Comparison of ENCODE assay signal across 1 cellular context in genomic region chr17:8630802-8631553, GRCh38.
TF ChIP-seq lines count a peak whose summit lies in the region.

No MANE protein-coding gene starts in this region.

TF ChIP-seq in HEK293, 187 proteins besides CTCF, POLR2A, EP300 and RAD21 (continued from another document and continues in another):
- no peak for TF ChIP-seq ZNF19 (tag by site-specific recombination; IDR thresholded peaks at IDR 0.05; ENCODE audit: low read depth)
- TF ChIP-seq ZNF837 (tag by site-specific recombination; IDR thresholded peaks at IDR 0.05), result no peak
- TF ChIP-seq ZNF529 (tag by site-specific recombination; IDR thresholded peaks at IDR 0.05; ENCODE audit: insufficient replicate concordance), result no peak
- TF ChIP-seq, protein P1, sequence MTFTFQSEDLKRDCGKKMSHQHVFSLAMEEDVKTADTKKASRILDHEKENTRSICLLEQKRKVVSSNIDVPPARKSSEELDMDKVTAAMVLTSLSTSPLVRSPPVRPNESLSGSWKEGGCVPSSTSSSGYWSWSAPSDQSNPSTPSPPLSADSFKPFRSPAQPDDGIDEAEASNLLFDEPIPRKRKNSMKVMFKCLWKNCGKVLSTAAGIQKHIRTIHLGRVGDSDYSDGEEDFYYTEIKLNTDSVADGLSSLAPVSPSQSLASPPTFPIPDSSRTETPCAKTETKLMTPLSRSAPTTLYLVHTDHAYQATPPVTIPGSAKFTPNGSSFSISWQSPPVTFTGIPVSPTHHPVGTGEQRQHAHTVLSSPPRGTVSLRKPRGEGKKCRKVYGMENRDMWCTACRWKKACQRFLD (tag by site-specific recombination; IDR thresholded peaks at IDR 0.05), result no peak
- no peak for TF ChIP-seq IKZF3 (tag by site-specific recombination; IDR thresholded peaks at IDR 0.05)
- TF ChIP-seq ZXDB (tag by site-specific recombination; IDR thresholded peaks at IDR 0.05), result peak; percentile 85
- TF ChIP-seq ZNF549 (tag by site-specific recombination; IDR thresholded peaks at IDR 0.05), result no peak; the same call in 1 of the 2 replicates
- no peak for TF ChIP-seq ZNF416 (tag by site-specific recombination; IDR thresholded peaks at IDR 0.05)
- no peak for TF ChIP-seq PRDM1 (tag by site-specific recombination; IDR thresholded peaks at IDR 0.05)
- no peak for TF ChIP-seq ZNF366 (tag by site-specific recombination; conservative IDR thresholded peaks at IDR 0.05)
- no peak for TF ChIP-seq ZNF292 (tag by site-specific recombination; IDR thresholded peaks at IDR 0.05; ENCODE audit: borderline replicate concordance, low read depth)
- TF ChIP-seq ZNF18 (tag by site-specific recombination; IDR thresholded peaks at IDR 0.05), result no peak
- no peak for TF ChIP-seq ZNF354C (tag by site-specific recombination; IDR thresholded peaks at IDR 0.05; ENCODE audit: borderline replicate concordance, low read depth)
- TF ChIP-seq ZNF202 (tag by site-specific recombination; IDR thresholded peaks at IDR 0.05; ENCODE audit: borderline replicate concordance), result no peak
- TF ChIP-seq, protein P2, sequence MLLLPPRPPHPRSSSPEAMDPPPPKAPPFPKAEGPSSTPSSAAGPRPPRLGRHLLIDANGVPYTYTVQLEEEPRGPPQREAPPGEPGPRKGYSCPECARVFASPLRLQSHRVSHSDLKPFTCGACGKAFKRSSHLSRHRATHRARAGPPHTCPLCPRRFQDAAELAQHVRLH (tag by site-specific recombination; IDR thresholded peaks at IDR 0.05), result peak; percentile 94
- TF ChIP-seq ZNF175 (tag by site-specific recombination; IDR thresholded peaks at IDR 0.05), result no peak
- TF ChIP-seq ZNF843 (tag by site-specific recombination; IDR thresholded peaks at IDR 0.05), result peak; percentile 29; the same call in 1 of the 2 replicates
- peak; percentile 91 for TF ChIP-seq ZNF629 (tag by site-specific recombination; IDR thresholded peaks at IDR 0.05)
- no peak for TF ChIP-seq ZNF544 (tag by site-specific recombination; IDR thresholded peaks at IDR 0.05)
- TF ChIP-seq ZNF560 (tag by site-specific recombination; IDR thresholded peaks at IDR 0.05; ENCODE audit: borderline replicate concordance), result no peak
- no peak for TF ChIP-seq ZNF24 (tag by site-specific recombination; IDR thresholded peaks at IDR 0.05)
- no peak for TF ChIP-seq ZNF677 (tag by site-specific recombination; IDR thresholded peaks at IDR 0.05)
- TF ChIP-seq, protein P3, sequence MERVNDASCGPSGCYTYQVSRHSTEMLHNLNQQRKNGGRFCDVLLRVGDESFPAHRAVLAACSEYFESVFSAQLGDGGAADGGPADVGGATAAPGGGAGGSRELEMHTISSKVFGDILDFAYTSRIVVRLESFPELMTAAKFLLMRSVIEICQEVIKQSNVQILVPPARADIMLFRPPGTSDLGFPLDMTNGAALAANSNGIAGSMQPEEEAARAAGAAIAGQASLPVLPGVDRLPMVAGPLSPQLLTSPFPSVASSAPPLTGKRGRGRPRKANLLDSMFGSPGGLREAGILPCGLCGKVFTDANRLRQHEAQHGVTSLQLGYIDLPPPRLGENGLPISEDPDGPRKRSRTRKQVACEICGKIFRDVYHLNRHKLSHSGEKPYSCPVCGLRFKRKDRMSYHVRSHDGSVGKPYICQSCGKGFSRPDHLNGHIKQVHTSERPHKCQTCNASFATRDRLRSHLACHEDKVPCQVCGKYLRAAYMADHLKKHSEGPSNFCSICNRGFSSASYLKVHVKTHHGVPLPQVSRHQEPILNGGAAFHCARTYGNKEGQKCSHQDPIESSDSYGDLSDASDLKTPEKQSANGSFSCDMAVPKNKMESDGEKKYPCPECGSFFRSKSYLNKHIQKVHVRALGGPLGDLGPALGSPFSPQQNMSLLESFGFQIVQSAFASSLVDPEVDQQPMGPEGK (tag by site-specific recombination; IDR thresholded peaks at IDR 0.05), result peak; percentile 96
- TF ChIP-seq ZNF341 (tag by site-specific recombination; IDR thresholded peaks at IDR 0.05; ENCODE audit: low read depth), result no peak
- TF ChIP-seq ZNF596 (tag by site-specific recombination; IDR thresholded peaks at IDR 0.05), result peak; percentile 45; the same call in 1 of the 2 replicates
- TF ChIP-seq RBAK (tag by site-specific recombination; IDR thresholded peaks at IDR 0.05), result no peak
- 0 out of 2 replicates have a peak, but pooled peaks have one; percentile 60 for TF ChIP-seq ZNF10 (tag by site-specific recombination; IDR thresholded peaks at IDR 0.05)
- TF ChIP-seq, protein P4, sequence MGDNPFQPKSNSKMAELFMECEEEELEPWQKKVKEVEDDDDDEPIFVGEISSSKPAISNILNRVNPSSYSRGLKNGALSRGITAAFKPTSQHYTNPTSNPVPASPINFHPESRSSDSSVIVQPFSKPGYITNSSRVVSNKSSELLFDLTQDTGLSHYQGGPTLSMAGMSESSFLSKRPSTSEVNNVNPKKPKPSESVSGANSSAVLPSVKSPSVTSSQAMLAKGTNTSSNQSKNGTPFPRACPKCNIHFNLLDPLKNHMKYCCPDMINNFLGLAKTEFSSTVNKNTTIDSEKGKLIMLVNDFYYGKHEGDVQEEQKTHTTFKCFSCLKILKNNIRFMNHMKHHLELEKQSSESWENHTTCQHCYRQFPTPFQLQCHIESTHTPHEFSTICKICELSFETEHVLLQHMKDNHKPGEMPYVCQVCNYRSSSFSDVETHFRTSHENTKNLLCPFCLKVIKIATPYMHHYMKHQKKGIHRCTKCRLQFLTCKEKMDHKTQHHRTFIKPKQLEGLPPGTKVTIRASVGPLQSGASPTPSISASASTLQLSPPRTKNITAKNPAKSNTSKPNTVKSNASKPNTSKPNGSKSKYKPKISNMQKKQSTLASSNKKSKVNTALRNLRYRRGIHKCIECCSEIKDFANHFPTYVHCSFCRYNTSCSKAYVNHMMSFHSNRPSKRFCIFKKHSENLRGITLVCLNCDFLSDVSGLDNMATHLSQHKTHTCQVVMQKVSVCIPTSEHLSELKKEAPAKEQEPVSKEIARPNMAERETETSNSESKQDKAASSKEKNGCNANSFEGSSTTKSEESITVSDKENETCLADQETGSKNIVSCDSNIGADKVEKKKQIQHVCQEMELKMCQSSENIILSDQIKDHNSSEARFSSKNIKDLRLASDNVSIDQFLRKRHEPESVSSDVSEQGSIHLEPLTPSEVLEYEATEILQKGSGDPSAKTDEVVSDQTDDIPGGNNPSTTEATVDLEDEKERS (tag by site-specific recombination; IDR thresholded peaks at IDR 0.05), result no peak
- TF ChIP-seq YY2 (tag by site-specific recombination; IDR thresholded peaks at IDR 0.05), result no peak
- no peak for TF ChIP-seq SCRT1 (tag by site-specific recombination; IDR thresholded peaks at IDR 0.05; ENCODE audit: borderline replicate concordance)
- peak; percentile 70 for TF ChIP-seq ZNF692 (tag by site-specific recombination; IDR thresholded peaks at IDR 0.05)
- TF ChIP-seq ZNF830 (tag by site-specific recombination; IDR thresholded peaks at IDR 0.05; ENCODE audit: low read depth), result no peak
- no peak for TF ChIP-seq ZNF266 (tag by site-specific recombination; IDR thresholded peaks at IDR 0.05; ENCODE audit: low read depth)
- no peak for TF ChIP-seq ZNF585B (tag by site-specific recombination; IDR thresholded peaks at IDR 0.05)
- peak; percentile 27; the same call in 1 of the 2 replicates for TF ChIP-seq REPIN1 (tag by site-specific recombination; IDR thresholded peaks at IDR 0.05; ENCODE audit: low read depth)
- no peak for TF ChIP-seq ZNF274 (IDR thresholded peaks at IDR 0.05; ENCODE audit: low read length)
- no peak for TF ChIP-seq ZNF274 (tag by site-specific recombination; IDR thresholded peaks at IDR 0.05; ENCODE audit: borderline replicate concordance)
- TF ChIP-seq, protein P5, sequence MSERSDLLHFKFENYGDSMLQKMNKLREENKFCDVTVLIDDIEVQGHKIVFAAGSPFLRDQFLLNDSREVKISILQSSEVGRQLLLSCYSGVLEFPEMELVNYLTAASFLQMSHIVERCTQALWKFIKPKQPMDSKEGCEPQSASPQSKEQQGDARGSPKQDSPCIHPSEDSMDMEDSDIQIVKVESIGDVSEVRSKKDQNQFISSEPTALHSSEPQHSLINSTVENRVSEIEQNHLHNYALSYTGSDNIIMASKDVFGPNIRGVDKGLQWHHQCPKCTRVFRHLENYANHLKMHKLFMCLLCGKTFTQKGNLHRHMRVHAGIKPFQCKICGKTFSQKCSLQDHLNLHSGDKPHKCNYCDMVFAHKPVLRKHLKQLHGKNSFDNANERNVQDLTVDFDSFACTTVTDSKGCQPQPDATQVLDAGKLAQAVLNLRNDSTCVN (tag by site-specific recombination; optimal IDR thresholded peaks at IDR 0.05), result peak; percentile 95
- no peak for TF ChIP-seq ZNF121 (tag by site-specific recombination; IDR thresholded peaks at IDR 0.05)
- TF ChIP-seq ZNF146 (tag by site-specific recombination; IDR thresholded peaks at IDR 0.05), result no peak
- peak; percentile 44; the same call in 1 of the 2 replicates for TF ChIP-seq BCL11A (tag by site-specific recombination; IDR thresholded peaks at IDR 0.05; ENCODE audit: low read depth)
- TF ChIP-seq HOXD13 (CRISPR knock-in tag; IDR thresholded peaks at IDR 0.05; ENCODE audit: borderline replicate concordance), result no peak
- no peak for TF ChIP-seq ZNF302 (tag by site-specific recombination; IDR thresholded peaks at IDR 0.05; ENCODE audit: low read depth)
- no peak for TF ChIP-seq ZNF623 (tag by site-specific recombination; IDR thresholded peaks at IDR 0.05)
- TF ChIP-seq ZSCAN5A (tag by site-specific recombination; IDR thresholded peaks at IDR 0.05), result peak; percentile 88; the same call in 1 of the 2 replicates
- TF ChIP-seq ZNF530 (tag by site-specific recombination; IDR thresholded peaks at IDR 0.05; ENCODE audit: low read depth), result no peak
- TF ChIP-seq, protein P6, sequence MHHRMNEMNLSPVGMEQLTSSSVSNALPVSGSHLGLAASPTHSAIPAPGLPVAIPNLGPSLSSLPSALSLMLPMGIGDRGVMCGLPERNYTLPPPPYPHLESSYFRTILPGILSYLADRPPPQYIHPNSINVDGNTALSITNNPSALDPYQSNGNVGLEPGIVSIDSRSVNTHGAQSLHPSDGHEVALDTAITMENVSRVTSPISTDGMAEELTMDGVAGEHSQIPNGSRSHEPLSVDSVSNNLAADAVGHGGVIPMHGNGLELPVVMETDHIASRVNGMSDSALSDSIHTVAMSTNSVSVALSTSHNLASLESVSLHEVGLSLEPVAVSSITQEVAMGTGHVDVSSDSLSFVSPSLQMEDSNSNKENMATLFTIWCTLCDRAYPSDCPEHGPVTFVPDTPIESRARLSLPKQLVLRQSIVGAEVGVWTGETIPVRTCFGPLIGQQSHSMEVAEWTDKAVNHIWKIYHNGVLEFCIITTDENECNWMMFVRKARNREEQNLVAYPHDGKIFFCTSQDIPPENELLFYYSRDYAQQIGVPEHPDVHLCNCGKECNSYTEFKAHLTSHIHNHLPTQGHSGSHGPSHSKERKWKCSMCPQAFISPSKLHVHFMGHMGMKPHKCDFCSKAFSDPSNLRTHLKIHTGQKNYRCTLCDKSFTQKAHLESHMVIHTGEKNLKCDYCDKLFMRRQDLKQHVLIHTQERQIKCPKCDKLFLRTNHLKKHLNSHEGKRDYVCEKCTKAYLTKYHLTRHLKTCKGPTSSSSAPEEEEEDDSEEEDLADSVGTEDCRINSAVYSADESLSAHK (tag by site-specific recombination; IDR thresholded peaks at IDR 0.05), result peak; percentile 39; the same call in 1 of the 2 replicates
- TF ChIP-seq ZNF114 (tag by site-specific recombination; IDR thresholded peaks at IDR 0.05), result no peak
- no peak for TF ChIP-seq ZNF747 (tag by site-specific recombination; IDR thresholded peaks at IDR 0.05)
